8 cellular contexts compared by ENCODE assay signal in genomic region chr1:165631403-165632151, GRCh38. TPM values are rescaled to one million over a fixed set of nuclear protein-coding genes. Genes with fewer than 3 reads are reported as not detected.
A peak's percentile ranks its signal among the peaks of the same experiment; 100 is the strongest.
DNase-seq lines count a peak whose midpoint lies in the region; ATAC-seq and TF ChIP-seq lines count a peak whose summit lies in the region.

No MANE protein-coding gene starts in this region.

- TF ChIP-seq EP300 in neural cell (conservative IDR thresholded peaks at IDR 0.05; ENCODE audit: poor library complexity, severe bottlenecking), result no peak

- peak overlapping the region; percentile 63 for H3K4me2 ChIP-seq in neural cell (ENCODE audit: low read length)

- no peak for TF ChIP-seq RAD21 in neural cell (conservative IDR thresholded peaks at IDR 0.05)

- DNase-seq in AG08395 (ENCODE audit: low spot score) (peak; percentile 77), NOMO-1 treated with DMSO at 0.1 percent for 48 hours (lab: John Stamatoyannopoulos, UW; ENCODE audit: unreplicated experiment) (peak; percentile 68), fibroblast of peridontal ligament (ENCODE audit: extremely low read depth) (peak; percentile 86)
- peak; percentile 54 for DNase-seq in activated T-cell treated with anti-CD3 and anti-CD28 coated beads, Interleukin-2, amount 50 U/mL, for 1 hour

- H3K4me1 ChIP-seq in thymus (ENCODE audit: control insufficient read depth, insufficient read depth, low read length), result peaks cover 8% of the 10 kb centered on the region

- H3K36me3 ChIP-seq in neural cell (ENCODE audit: insufficient read depth, low read length) (no peaks in the 10 kb centered on the region), thymus (ENCODE audit: control insufficient read depth, insufficient read depth) (no peaks in the 10 kb centered on the region)

- H3K27ac ChIP-seq in neural cell (ENCODE audit: low read length), result no peak overlapping the region
- peak overlapping the region; percentile 75 for H3K27ac ChIP-seq in thymus (ENCODE audit: low read depth)

- H3F3A ChIP-seq in neural cell (ENCODE audit: insufficient read depth, low read length, poor library complexity, severe bottlenecking), result no peaks in the 10 kb centered on the region

- peak; percentile 22 for TF ChIP-seq CTCF in neural cell (IDR thresholded peaks at IDR 0.05; ENCODE audit: poor library complexity, severe bottlenecking)

- H3K4me3 ChIP-seq in neural cell (ENCODE audit: low read length) (peak overlapping the region; percentile 82), thymus (ENCODE audit: low read length) (peak overlapping the region; percentile 58)

- H3K27me3 ChIP-seq in neural cell (ENCODE audit: insufficient read depth, low read depth, low read length) (no peaks in the 10 kb centered on the region), thymus (ENCODE audit: control insufficient read depth, insufficient read depth) (peaks cover 4% of the 10 kb centered on the region)

- H3K9me3 ChIP-seq in neural cell (ENCODE audit: low read length) (no peaks in the 10 kb centered on the region), thymus (ENCODE audit: control insufficient read depth) (no peaks in the 10 kb centered on the region)

- 2% methylated on average over 28 of the region's 28 CpGs for WGBS in thymus

- H4K20me1 ChIP-seq in neural cell (ENCODE audit: insufficient read depth), result no peaks in the 10 kb centered on the region

- no peak for TF ChIP-seq POLR2A in GM18505 (IDR thresholded peaks at IDR 0.05; ENCODE audit: borderline replicate concordance, extremely low read depth, insufficient read depth, insufficient read length)

- peaks cover 5% of the 10 kb centered on the region for H3K79me2 ChIP-seq in neural cell (replicated peaks; ENCODE audit: insufficient read depth, low read length)

- H3K9ac ChIP-seq in neural cell (ENCODE audit: low read length), result peak overlapping the region; percentile 68

- no peaks in the 10 kb centered on the region for H3K9me2 ChIP-seq in neural cell (ENCODE audit: insufficient read depth, low read length)

- H2AFZ ChIP-seq in neural cell (ENCODE audit: low read depth, low read length), result peak overlapping the region; percentile 71

- ATAC-seq in GM18505 (IDR thresholded peaks at IDR 0.05; ENCODE audit: unreplicated experiment), result peak; percentile 32
- ATAC-seq in HG03039 (IDR thresholded peaks at IDR 0.05; ENCODE audit: unreplicated experiment), result peak; percentile 31

TF ChIP-seq in neural cell, 6 proteins besides CTCF, POLR2A, EP300 and RAD21:
- TF ChIP-seq POLR2AphosphoS5 (IDR thresholded peaks at IDR 0.05), result no peak
- peak; percentile 58 for TF ChIP-seq TAF1 (IDR thresholded peaks at IDR 0.05; ENCODE audit: low read depth)

RNA-seq across cellular contexts. Expression of gene MGST3, which starts 0.5 kb away (rescaled TPM):
- 213 and 219 TPM in 2 replicates for polyA plus RNA-seq in neural cell
- polyA minus RNA-seq in neural cell, result 65.7 and 66.3 TPM in 2 replicates
- 107 TPM for polyA plus RNA-seq in thymus
